In genomic region chr5:177006265-177006972, GRCh38 we compare ENCODE assay signal across 8 cellular contexts. TPM values are rescaled to one million over a fixed set of nuclear protein-coding genes. Genes with fewer than 3 reads are reported as not detected.
DNase-seq lines count a peak whose midpoint lies in the region; ATAC-seq lines count a peak whose summit lies in the region.

UIMC1 (minus strand) TSS chr5:177006779; CDS start chr5:176982615, 24,164 bp downstream.

- DNase-seq in CD4-positive, alpha-beta memory T cell, result peak; percentile 89 to 91 (median 89)
- DNase-seq in HT-29 (ENCODE audit: low spot score), result peak; percentile 90
- peak; percentile 78 for DNase-seq in NOMO-1 treated with DMSO at 0.1 percent for 48 hours (lab: John Stamatoyannopoulos, UW; ENCODE audit: unreplicated experiment)
- peak; percentile 86 to 88 for DNase-seq in activated CD8-positive, alpha-beta memory T cell treated with anti-CD3 and anti-CD28 coated beads for 4 hours (ENCODE audit: low read depth in 2 of 2)
- DNase-seq in effector memory CD4-positive, alpha-beta T cell, result peak; percentile 80 to 83 (median 83)
- peak; percentile 89 for DNase-seq in medulla oblongata (ENCODE audit: extremely low spot score)
- DNase-seq in stimulated activated CD4-positive, alpha-beta T cell treated with anti-CD3 and anti-CD28 coated beads, TNF-alpha, amount 100 ng/mL, for 48 hours (ENCODE audit: low read depth in 3 of 3), result peak; percentile 84 to 90 (median 88)

- H3K27me3 ChIP-seq in CD4-positive, alpha-beta memory T cell (ENCODE audit: insufficient read depth, low read length), result no peaks in the 10 kb centered on the region
- H3K27me3 ChIP-seq in effector memory CD4-positive, alpha-beta T cell (replicated peaks; ENCODE audit: control insufficient read depth, insufficient read depth, low read length, poor library complexity, severe bottlenecking), result no peaks in the 10 kb centered on the region

- no peaks in the 10 kb centered on the region for H3K27me3 Mint-ChIP-seq in CD4-positive, alpha-beta memory T cell

- intact Hi-C loops in CD4-positive, alpha-beta memory T cell (cut with micrococcal nuclease), result loop anchor here (1.0 to 5.0 kb wide), 3 partner anchors 16 to 1621 kb away; partner anchors contain the start of genes CLK4, RNF44 and ZNF346

- peaks cover 22 to 34% (median 28%) of the 10 kb centered on the region in 4 donors for H3K4me1 Mint-ChIP-seq in CD4-positive, alpha-beta memory T cell

- peaks cover 0 to 12% of the 10 kb centered on the region in 2 donors for H3K36me3 Mint-ChIP-seq in CD4-positive, alpha-beta memory T cell

- H3K36me3 ChIP-seq in CD4-positive, alpha-beta memory T cell (ENCODE audit: insufficient read depth, low read length), result no peaks in the 10 kb centered on the region
- H3K36me3 ChIP-seq in effector memory CD4-positive, alpha-beta T cell (ENCODE audit: control insufficient read depth, insufficient read depth, low read length), result no peaks in the 10 kb centered on the region

- H3K27ac Mint-ChIP-seq in CD4-positive, alpha-beta memory T cell, result peak within 1 kb of the TSS; percentile 91 to 97 (median 94)

- H3K9me3 Mint-ChIP-seq in CD4-positive, alpha-beta memory T cell, result peaks cover 0 to 4% (median 0%) of the 10 kb centered on the region in 8 donors

- peaks cover 23% of the 10 kb centered on the region for H3K4me1 ChIP-seq in CD4-positive, alpha-beta memory T cell (ENCODE audit: insufficient read depth, low read length)
- peaks cover 16% of the 10 kb centered on the region for H3K4me1 ChIP-seq in effector memory CD4-positive, alpha-beta T cell (ENCODE audit: control insufficient read depth, insufficient read depth, low read length, poor library complexity, severe bottlenecking)

- peak within 1 kb of the TSS; percentile 57 to 62 for H3K4me3 ChIP-seq in CD4-positive, alpha-beta memory T cell (ENCODE audit: low read length in 2 of 2)
- peak within 1 kb of the TSS; percentile 98 for H3K4me3 ChIP-seq in effector memory CD4-positive, alpha-beta T cell (ENCODE audit: insufficient read depth, low read depth, low read length, poor library complexity, severe bottlenecking)

- POLR2A ChIA-PET in CD4-positive, alpha-beta memory T cell (lab: Charles Lee; ENCODE audit: partially characterized antibody), result interaction anchor here (0.6 to 5.5 kb wide), 7 partner anchors 10 to 468 kb away, joined by 3 to 51 read pairs (median 5); partner anchors contain the start of gene ZNF346

- CTCF ChIA-PET in CD4-positive, alpha-beta memory T cell (lab: Charles Lee; ENCODE audit: partially characterized antibody), result interaction anchor here (0.8 to 1.9 kb wide), 9 partner anchors 13 to 67 kb away, joined by 3 to 8 read pairs (median 4); partner anchors contain the start of gene ZNF346

- peak; percentile 40 for ATAC-seq in GM19468 (IDR thresholded peaks at IDR 0.05; ENCODE audit: extremely low read depth, unreplicated experiment)

- no peaks in the 10 kb centered on the region for H3K9me3 ChIP-seq in CD4-positive, alpha-beta memory T cell (ENCODE audit: control insufficient read depth in 1 of 2, low read length in 2 of 2)
- no peaks in the 10 kb centered on the region for H3K9me3 ChIP-seq in effector memory CD4-positive, alpha-beta T cell (ENCODE audit: control insufficient read depth, low read length)

- peak within 1 kb of the TSS; percentile 86 for H3K27ac ChIP-seq in CD4-positive, alpha-beta memory T cell (ENCODE audit: low read depth, low read length)
- peak within 1 kb of the TSS; percentile 86 for H3K27ac ChIP-seq in effector memory CD4-positive, alpha-beta T cell (ENCODE audit: insufficient read depth, low read length, poor library complexity, severe bottlenecking)

- peak within 1 kb of the TSS; percentile 93 to 96 (median 94) for H3K4me3 Mint-ChIP-seq in CD4-positive, alpha-beta memory T cell

RNA-seq across cellular contexts. Expression of gene UIMC1, which starts in this region (rescaled TPM):
- total RNA-seq in CD4-positive, alpha-beta memory T cell, result 10 to 100 TPM; 57.1 to 61.7 TPM
- 10 to 100 TPM; 16.7 to 25.3 TPM for polyA plus RNA-seq in CD4-positive, alpha-beta memory T cell
- 21.0 and 24.1 TPM in 2 replicates for total RNA-seq in HT-29 (2014; rRNA removed; shearing (Covaris generic))

Comparison
In these comparisons a context has a peak if more than half of its experiments do, and no peak if none do; other contexts are left out.
1. Peak in every context shown above with its lines: DNase-seq, ATAC-seq, H3K4me3 ChIP-seq and H3K27ac ChIP-seq.